ENCODE assay signal across 16 cellular contexts in genomic region chr20:5081196-5081595, GRCh38. TPM values are rescaled to one million over a fixed set of nuclear protein-coding genes. Genes with fewer than 3 reads are reported as not detected.
A peak's percentile ranks its signal among the peaks of the same experiment; 100 is the strongest.
DNase-seq lines count a peak whose midpoint lies in the region; ATAC-seq and TF ChIP-seq lines count a peak whose summit lies in the region.
"Had no signal": no experiment of that assay in that cellular context is flagged by ENCODE, and none has a peak within 500 bp of the region (broad histone marks: within the 10 kb centered on the region; RNA-seq: fewer than 3 reads in every experiment).

No MANE protein-coding gene starts in this region.

- H3K36me3 ChIP-seq in BLaER1 treated with 17β-estradiol and CSF1 and Interleukin-3, amounts not matched to agents 10 nM and 100 nM: no peaks in the 10 kb centered on the region
- no peaks in the 10 kb centered on the region for H3K36me3 ChIP-seq in mesenchymal stem cell (ENCODE audit: control insufficient read depth in 1 of 2, insufficient read depth in 2 of 2, low read depth in 1 of 2, low read length in 2 of 2)
- H3K36me3 ChIP-seq: colonic mucosa, heart right ventricle had no signal

- 88% methylated on average over 8 of the region's 8 CpGs for WGBS in mesenchymal stem cell

- H3K4me1 ChIP-seq in BLaER1 treated with 17β-estradiol and CSF1 and Interleukin-3, amounts not matched to agents 10 nM and 100 nM: peaks cover 50 to 97% (median 71%) of the 10 kb centered on the region in 10 experiments
- peaks cover 4% of the 10 kb centered on the region for H3K4me1 ChIP-seq in mesenchymal stem cell (ENCODE audit: control insufficient read depth, insufficient read depth, low read depth, low read length)

- H3K14ac ChIP-seq in mesenchymal stem cell (ENCODE audit: low read length in 2 of 2): no peak overlapping the region

- ATAC-seq in T-cell (replicated peaks in 1 of 4): no peak
- ATAC-seq in HG02642 (IDR thresholded peaks at IDR 0.05; ENCODE audit: poor library complexity, unreplicated experiment): no peak
- no peak for ATAC-seq in HG03342 (IDR thresholded peaks at IDR 0.05; ENCODE audit: unreplicated experiment)

- H3K9me3 ChIP-seq in BLaER1 treated with 17β-estradiol and CSF1 and Interleukin-3, amounts not matched to agents 10 nM and 100 nM (replicated peaks in 1 of 11): peaks cover 0 to 12% (median 0%) of the 10 kb centered on the region in 11 experiments; a peak in 7 of 22 replicates
- H3K9me3 ChIP-seq in mesenchymal stem cell (ENCODE audit: control insufficient read depth, low read length): no peaks in the 10 kb centered on the region
- H3K9me3 ChIP-seq: colonic mucosa, heart right ventricle had no signal

- H3K4me3 ChIP-seq in BLaER1 treated with 17β-estradiol and CSF1 and Interleukin-3, amounts not matched to agents 10 nM and 100 nM: peak overlapping the region in 1 of 10 experiments; percentile 12; a peak in 1 of 20 replicates
- H3K4me3 ChIP-seq in mesenchymal stem cell (ENCODE audit: insufficient read depth in 1 of 2, low read depth in 1 of 2, low read length in 2 of 2): no peak overlapping the region
- H3K4me3 ChIP-seq: colonic mucosa, heart right ventricle had no signal

- H4K20me1 ChIP-seq in BLaER1 treated with 17β-estradiol and CSF1 and Interleukin-3, amounts not matched to agents 10 nM and 100 nM: no peaks in the 10 kb centered on the region

- no peak overlapping the region for H2BK120ac ChIP-seq in mesenchymal stem cell (ENCODE audit: low read depth, low read length)

- POLR2A ChIA-PET in T-cell (lab: Charles Lee): no interaction called here

- H3K4ac ChIP-seq in mesenchymal stem cell (ENCODE audit: low read depth in 1 of 2, low read length in 2 of 2): no peak overlapping the region

- no peak for TF ChIP-seq CTCF in GM13977 (IDR thresholded peaks at IDR 0.05; ENCODE audit: extremely low read depth, insufficient read depth, missing control alignments)

- no peak overlapping the region for H2AK5ac ChIP-seq in mesenchymal stem cell (ENCODE audit: low read length, severe bottlenecking)

- no peak overlapping the region for H4K8ac ChIP-seq in mesenchymal stem cell (ENCODE audit: low read length)

- H3K79me1 ChIP-seq in mesenchymal stem cell (replicated peaks; ENCODE audit: low read length, poor library complexity, severe bottlenecking): no peaks in the 10 kb centered on the region

- no peak overlapping the region for H2AFZ ChIP-seq in mesenchymal stem cell (ENCODE audit: low read depth, low read length)

- no peak overlapping the region for H3K4me3 Mint-ChIP-seq in T-cell

- in situ Hi-C loops in GM13977 (cut with MboI; ENCODE audit: low pct_unique_long_range_greater_than_20kb, low sequenced_read_pairs, unreplicated experiment): loop anchor here (25.0 kb wide), 1 partner anchor 469 kb away; no protein-coding TSS in a partner anchor

- H3K9me3 Mint-ChIP-seq in T-cell: no peaks in the 10 kb centered on the region
- H3K9me3 Mint-ChIP-seq: naive B cell had no signal

- peaks cover 33 to 36% (median 35%) of the 10 kb centered on the region in 3 donors for H3K4me1 Mint-ChIP-seq in T-cell

- peak overlapping the region; percentile 69 to 79 for H3K27ac Mint-ChIP-seq in T-cell

- H2BK5ac ChIP-seq in mesenchymal stem cell (ENCODE audit: low read depth, low read length, poor library complexity, severe bottlenecking): no peak overlapping the region

- H3K9ac ChIP-seq in BLaER1 treated with 17β-estradiol and CSF1 and Interleukin-3, amounts not matched to agents 10 nM and 100 nM: peak overlapping the region in 10 of 11 experiments; percentile 21 to 82 (median 75); a peak in 16 of 22 replicates
- H3K9ac ChIP-seq in mesenchymal stem cell (ENCODE audit: low read length): peak overlapping the region; percentile 91

- CTCF ChIA-PET in T-cell (lab: Charles Lee): interaction anchor here in 1 of 2 donors (0.7 kb wide), 1 partner anchor 24 kb away, joined by 4 read pairs; no protein-coding TSS in a partner anchor

- H2BK12ac ChIP-seq in mesenchymal stem cell (ENCODE audit: low read length in 2 of 2): no peak overlapping the region

- H3K23ac ChIP-seq in mesenchymal stem cell (ENCODE audit: low read length in 2 of 2): no peak overlapping the region

- peak; percentile 21 for DNase-seq in NCI-H146 (lab: John Stamatoyannopoulos, UW)
- DNase-seq in NCI-H146 treated with DMSO at 0.1 percent for 48 hours (lab: John Stamatoyannopoulos, UW; ENCODE audit: unreplicated experiment): no peak
- DNase-seq in T-cell: no peak
- DNase-seq in mesenchymal stem cell: no peak
- DNase-seq in GM13977 (ENCODE audit: low spot score): no peak
- DNase-seq: activated naive CD4-positive, alpha-beta T cell treated with Interleukin-2 at 50 U/mL for 16 hours; colonic mucosa; naive B cell; OCI-M1; SHP77 treated with DMSO at 0.1 percent for 48 hours; T-helper 9 cell had no signal

- peak overlapping the region; percentile 63 to 98 (median 94) for H3K27ac ChIP-seq in BLaER1 treated with 17β-estradiol and CSF1 and Interleukin-3, amounts not matched to agents 10 nM and 100 nM
- no peak overlapping the region for H3K27ac ChIP-seq in mesenchymal stem cell (ENCODE audit: low read length, poor library complexity, severe bottlenecking)
- H3K27ac ChIP-seq: 22Rv1, colonic mucosa had no signal

- H2BK15ac ChIP-seq in mesenchymal stem cell (ENCODE audit: low read depth, poor library complexity, severe bottlenecking): no peak overlapping the region

- peak overlapping the region in 10 of 11 experiments; percentile 42 to 88 (median 72); a peak in 17 of 22 replicates for H3K4me2 ChIP-seq in BLaER1 treated with 17β-estradiol and CSF1 and Interleukin-3, amounts not matched to agents 10 nM and 100 nM
- no peak overlapping the region for H3K4me2 ChIP-seq in mesenchymal stem cell (ENCODE audit: low read length, poor library complexity, severe bottlenecking)

- peaks cover 4% of the 10 kb centered on the region for H3K36me3 Mint-ChIP-seq in T-cell
- H3K36me3 Mint-ChIP-seq: naive B cell had no signal

- no peaks in the 10 kb centered on the region for H3K27me3 ChIP-seq in BLaER1 treated with 17β-estradiol and CSF1 and Interleukin-3, amounts not matched to agents 10 nM and 100 nM
- H3K27me3 ChIP-seq in mesenchymal stem cell (ENCODE audit: control insufficient read depth in 1 of 2, insufficient read depth in 1 of 2, low read length in 2 of 2): no peaks in the 10 kb centered on the region
- H3K27me3 ChIP-seq: colonic mucosa, heart right ventricle had no signal

- no peak overlapping the region for H3K18ac ChIP-seq in mesenchymal stem cell (ENCODE audit: low read depth in 1 of 2, low read length in 2 of 2)

- no peak overlapping the region for H4K91ac ChIP-seq in mesenchymal stem cell (ENCODE audit: low read length)

- no peaks in the 10 kb centered on the region for H3K27me3 Mint-ChIP-seq in T-cell
- H3K27me3 Mint-ChIP-seq: naive B cell had no signal

RNA-seq across cellular contexts. Expression of gene TMEM230, which starts 31.7 kb away (rescaled TPM):
- 10 to 100 TPM; 55.6 to 72.7 (median 69.0) TPM for total RNA-seq in T-cell
- polyA plus RNA-seq in mesenchymal stem cell (2013, experiment 1 of 2): 159 TPM
- 168 TPM for polyA plus RNA-seq in mesenchymal stem cell (2013, experiment 2 of 2)

RNA-seq across cellular contexts. Expression of gene PCNA, which starts 38.6 kb away (rescaled TPM):
- total RNA-seq in T-cell: 10 to 100 TPM; 30.8 to 54.7 (median 48.2) TPM
- polyA plus RNA-seq in mesenchymal stem cell (2013, experiment 1 of 2): 53.6 TPM
- polyA plus RNA-seq in mesenchymal stem cell (2013, experiment 2 of 2): 57.8 TPM

RNA-seq across cellular contexts. Expression of gene CDS2, which starts 45.6 kb away (rescaled TPM):
- 10 to 100 TPM; 47.1 to 62.2 (median 48.9) TPM for total RNA-seq in T-cell
- polyA plus RNA-seq in mesenchymal stem cell (2013, experiment 1 of 2): 29.5 TPM
- polyA plus RNA-seq in mesenchymal stem cell (2013, experiment 2 of 2): 32.0 TPM
